9 cellular contexts compared by ENCODE assay signal in genomic region chr20:58389968-58390658, GRCh38. TPM values are rescaled to one million over a fixed set of nuclear protein-coding genes. Genes with fewer than 3 reads are reported as not detected.
DNase-seq lines count a peak whose midpoint lies in the region; ATAC-seq, FAIRE-seq and TF ChIP-seq lines count a peak whose summit lies in the region.
"Had no signal": no experiment of that assay in that cellular context is flagged by ENCODE, and none has a peak within 500 bp of the region (broad histone marks: within the 10 kb centered on the region; RNA-seq: fewer than 3 reads in every experiment).

No MANE protein-coding gene starts in this region.

- no peak for FAIRE-seq in GM19239 (lab: Jason Lieb, UNC)
- FAIRE-seq: endometrium had no signal

- no peaks in the 10 kb centered on the region for H3K36me3 ChIP-seq in ascending aorta
- H3K36me3 ChIP-seq in right lobe of liver, result no peaks in the 10 kb centered on the region
- H3K36me3 ChIP-seq in tibial artery, result no peaks in the 10 kb centered on the region

- no peak for DNase-seq in activated T-cell treated with anti-CD3 and anti-CD28 coated beads, Interleukin-2, amount 50 U/mL, for 4 hours
- DNase-seq in activated T-cell treated with anti-CD3 and anti-CD28 coated beads for 4 hours, result no peak
- DNase-seq in ascending aorta (ENCODE audit: low spot score in 2 of 2), result no peak
- DNase-seq in right lobe of liver, result no peak
- no peak for DNase-seq in tibial artery
- no peak for DNase-seq in GM19239 (ENCODE audit: insufficient read length, low spot score)
- no peak for DNase-seq in NCI-H1105 (lab: John Stamatoyannopoulos, UW)

- H3K4me1 Mint-ChIP-seq in activated T-cell treated with anti-CD3 and anti-CD28 coated beads, Interleukin-2, amount 50 U/mL, for 4 hours (ENCODE audit: low read depth), result peaks cover 49% of the 10 kb centered on the region

- H3K27me3 ChIP-seq in ascending aorta, result no peaks in the 10 kb centered on the region
- no peaks in the 10 kb centered on the region for H3K27me3 ChIP-seq in right lobe of liver
- H3K27me3 ChIP-seq in tibial artery, result no peaks in the 10 kb centered on the region

- no peak for ATAC-seq in activated T-cell treated with anti-CD3 and anti-CD28 coated beads, Interleukin-2, amount 50 U/mL, for 4 hours
- ATAC-seq in right lobe of liver (no peak), GM19395 (IDR thresholded peaks at IDR 0.05; ENCODE audit: unreplicated experiment) (no peak)

- WGBS in right lobe of liver (ENCODE audit: insufficient coverage, low coverage, low lambda C conversion rate, missing lambda C conversion rate), result 61% methylated on average over 14 of the region's 17 CpGs

- no peak for TF ChIP-seq POLR2A in right lobe of liver (IDR thresholded peaks at IDR 0.05)

- no peak for TF ChIP-seq CTCF in ascending aorta (IDR thresholded peaks at IDR 0.05)
- no peak for TF ChIP-seq CTCF in right lobe of liver (IDR thresholded peaks at IDR 0.05)
- TF ChIP-seq CTCF in tibial artery (IDR thresholded peaks at IDR 0.05), result no peak

- H3K9me3 Mint-ChIP-seq in activated T-cell treated with anti-CD3 and anti-CD28 coated beads, Interleukin-2, amount 50 U/mL, for 4 hours, result no peaks in the 10 kb centered on the region

- H3K9me3 ChIP-seq in ascending aorta (no peaks in the 10 kb centered on the region), right lobe of liver (no peaks in the 10 kb centered on the region), tibial artery (no peaks in the 10 kb centered on the region)

- H3K4me3 ChIP-seq in ascending aorta, result peak overlapping the region; percentile 73 to 79
- H3K4me3 ChIP-seq in right lobe of liver, result peak overlapping the region; percentile 82 to 96 (median 88)
- peak overlapping the region; percentile 86 to 88 for H3K4me3 ChIP-seq in tibial artery

- H3K27me3 Mint-ChIP-seq in activated T-cell treated with anti-CD3 and anti-CD28 coated beads, Interleukin-2, amount 50 U/mL, for 4 hours (ENCODE audit: low read depth), result no peaks in the 10 kb centered on the region

- H3K27ac ChIP-seq in ascending aorta (peak overlapping the region; percentile 81 to 91), right lobe of liver (peak overlapping the region; percentile 89 to 93 (median 89)), tibial artery (peak overlapping the region; percentile 92 to 93)

- H3K4me1 ChIP-seq in ascending aorta, result peaks cover 3 to 15% of the 10 kb centered on the region in 2 donors
- peaks cover 0 to 13% (median 5%) of the 10 kb centered on the region in 4 donors for H3K4me1 ChIP-seq in right lobe of liver
- peaks cover 0 to 40% (median 23%) of the 10 kb centered on the region in 4 donors for H3K4me1 ChIP-seq in tibial artery

- H3K36me3 Mint-ChIP-seq in activated T-cell treated with anti-CD3 and anti-CD28 coated beads, Interleukin-2, amount 50 U/mL, for 4 hours (ENCODE audit: insufficient read depth), result peaks cover 23% of the 10 kb centered on the region

- intact Hi-C loops in ascending aorta (cut with DNase I) (loop anchor here (1.0 to 10.0 kb wide), 6 partner anchors 81 to 807 kb away; partner anchors contain the start of genes NPEPL1, RAB22A and STX16), right lobe of liver (cut with DNase I) (no loop called here), tibial artery (cut with DNase I; ENCODE audit: low total_unique reads) (loop anchor here (10.0 kb wide), 1 partner anchor 255 kb away; no protein-coding TSS in a partner anchor)

- H3K4me3 Mint-ChIP-seq in activated T-cell treated with anti-CD3 and anti-CD28 coated beads, Interleukin-2, amount 50 U/mL, for 4 hours, result peak overlapping the region; percentile 96

RNA-seq across cellular contexts. Expression of gene VAPB, which starts 1.1 kb away (rescaled TPM):
- total RNA-seq in activated T-cell treated with anti-CD3 and anti-CD28 coated beads, Interleukin-2, amount 50 U/mL, for 4 hours, result 10 to 100 TPM; 34.8 to 39.1 (median 35.9) TPM
- 11.1 TPM for total RNA-seq in ascending aorta
- 10 to 100 TPM; 17.5 to 42.9 (median 31.4) TPM for total RNA-seq in right lobe of liver

Comparison
In these comparisons a context has a peak if more than half of its experiments do, and no peak if none do; other contexts are left out.
1. intact Hi-C loops: an anchor here in ascending aorta (1.0 to 10.0 kb wide) and tibial artery (10.0 kb wide); none called in right lobe of liver.